ENCODE assay signal across 21 cellular contexts in the genomic region with DNA sequence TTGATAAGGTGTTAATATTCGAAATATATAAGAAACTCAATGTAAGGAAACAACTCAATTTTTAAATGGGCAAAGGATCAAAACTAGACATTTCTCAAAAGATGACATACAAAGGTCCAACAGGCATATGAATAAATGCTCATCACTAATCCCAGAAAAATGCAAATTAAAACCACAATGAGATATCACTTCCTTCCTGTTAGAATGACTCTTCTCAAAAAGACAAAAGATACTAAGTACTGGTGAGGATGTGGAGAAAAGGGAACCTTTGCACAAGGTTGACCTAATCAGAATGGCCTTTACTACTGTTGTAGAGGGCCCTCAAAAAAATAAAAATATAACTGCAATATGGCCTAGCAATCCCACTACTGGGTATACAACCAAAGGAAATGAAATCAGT.
"Had no signal": no experiment of that assay in that cellular context is flagged by ENCODE, and none has a peak within 500 bp of the region (broad histone marks: within the 10 kb centered on the region; RNA-seq: fewer than 3 reads in every experiment).

No MANE protein-coding gene starts in this region.

- H3K4me3 ChIP-seq: body of pancreas, ovary, right lobe of liver, smooth muscle cell had no signal

- H3K27me3 ChIP-seq: body of pancreas, ovary, right lobe of liver had no signal

- H3K9me3 ChIP-seq: body of pancreas, ovary, right lobe of liver had no signal

- H3K27ac ChIP-seq: body of pancreas, ovary, right lobe of liver had no signal

- H3K4me1 ChIP-seq: body of pancreas, right lobe of liver had no signal

- DNase-seq: activated CD4-positive, alpha-beta T cell treated with anti-CD3 and anti-CD28 coated beads for 48 hours; activated CD8-positive, alpha-beta memory T cell treated with anti-CD3 and anti-CD28 coated beads, Interleukin-2, amount 50 U/mL, for 4 hours; activated CD8-positive, alpha-beta T cell treated with anti-CD3 and anti-CD28 coated beads, Interleukin-2, amount 10 ng/mL, durations not matched to agents 7 days and 5 days; activated gamma-delta T cell; activated T-cell treated with anti-CD3 and anti-CD28 coated beads, Interleukin-2, amount 50 U/mL, for 72 hours; amniotic stem cell; body of pancreas; effector CD8-positive, alpha-beta T cell; islet precursor cell; naive B cell; ovary; right lobe of liver; stimulated activated CD4-positive, alpha-beta T cell treated with anti-CD3 and anti-CD28 coated beads, Interleukin-4, amount 100 ng/mL, for 4 hours; stimulated activated CD8-positive, alpha-beta memory T cell treated with anti-CD3 and anti-CD28 coated beads, Interleukin-4, amount 100 ng/mL, for 48 hours; stimulated activated naive CD4-positive, alpha-beta T cell treated with Interleukin-2 at 50 U/mL for 16 hours; substantia nigra; trophoblast cell had no signal

- H3K36me3 ChIP-seq: ovary, right lobe of liver had no signal

- ATAC-seq: activated CD8-positive, alpha-beta T cell treated with anti-CD3 and anti-CD28 coated beads, Interleukin-2, amount 10 ng/mL, durations not matched to agents 7 days and 5 days; activated naive CD4-positive, alpha-beta T cell treated with anti-CD3 and anti-CD28 coated beads, Interleukin-2, amount 50 U/mL, for 72 hours; activated T-cell treated with anti-CD3 and anti-CD28 coated beads, Interleukin-2, amount 50 U/mL, for 72 hours; body of pancreas; left lobe of liver; right lobe of liver; WTC11 had no signal
